11 cellular contexts compared by ENCODE assay signal in genomic region chr5:179275941-179276837, GRCh38.
DNase-seq lines count a peak whose midpoint lies in the region; ATAC-seq and TF ChIP-seq lines count a peak whose summit lies in the region.
"Had no signal": no experiment of that assay in that cellular context is flagged by ENCODE, and none has a peak within 500 bp of the region (broad histone marks: within the 10 kb centered on the region; RNA-seq: fewer than 3 reads in every experiment).

No MANE protein-coding gene starts in this region.

- peak overlapping the region; percentile 96 to 97 for H3K4ac ChIP-seq in mesenchymal stem cell (ENCODE audit: low read depth in 1 of 2, low read length in 2 of 2)

- DNase-seq in HS-27A (ENCODE audit: low read depth): peak; percentile 72
- peak; percentile 81 for DNase-seq in epithelial cell of proximal tubule (ENCODE audit: low read depth)
- peak; percentile 98 for DNase-seq in mesenchymal stem cell
- peak; percentile 77 to 84 for DNase-seq in tibial nerve (ENCODE audit: low spot score in 2 of 2)
- no peak for DNase-seq in CD4-positive, alpha-beta T cell
- no peak for DNase-seq in midbrain (lab: John Stamatoyannopoulos, UW)
- DNase-seq: activated T-cell treated with anti-CD3 and anti-CD28 coated beads, Interleukin-2, amount 50 U/mL, for 72 hours; Karpas-422 had no signal

- H3K36me3 ChIP-seq in mesenchymal stem cell (ENCODE audit: control insufficient read depth in 1 of 2, insufficient read depth in 2 of 2, low read depth in 1 of 2, low read length in 2 of 2) (peaks cover 0 to 8% of the 10 kb centered on the region in 2 experiments), tibial nerve (no peaks in the 10 kb centered on the region)

- H3K4me3 Mint-ChIP-seq in CD4-positive, alpha-beta T cell: no peak overlapping the region
- H3K4me3 Mint-ChIP-seq: activated T-cell treated with anti-CD3 and anti-CD28 coated beads, Interleukin-2, amount 50 U/mL, for 72 hours; GM23338 had no signal

- H2BK12ac ChIP-seq in mesenchymal stem cell (ENCODE audit: low read length in 2 of 2): peak overlapping the region; percentile 100

- H3K4me3 ChIP-seq in epithelial cell of proximal tubule (ENCODE audit: low read depth, low read length): no peak overlapping the region
- no peak overlapping the region for H3K4me3 ChIP-seq in mesenchymal stem cell (ENCODE audit: insufficient read depth in 1 of 2, low read depth in 1 of 2, low read length in 2 of 2)
- H3K4me3 ChIP-seq in tibial nerve: no peak overlapping the region
- H3K4me3 ChIP-seq: GM23338 had no signal

- no peak overlapping the region for H3K27ac Mint-ChIP-seq in CD4-positive, alpha-beta T cell
- H3K27ac Mint-ChIP-seq: activated T-cell treated with anti-CD3 and anti-CD28 coated beads, Interleukin-2, amount 50 U/mL, for 72 hours; GM23338 had no signal

- peak overlapping the region; percentile 99 for H2BK120ac ChIP-seq in mesenchymal stem cell (ENCODE audit: low read depth, low read length)

- peak overlapping the region in 1 of 2 experiments; percentile 51 for H3K23ac ChIP-seq in mesenchymal stem cell (ENCODE audit: low read length in 2 of 2)

- H3K9me3 ChIP-seq in mesenchymal stem cell (ENCODE audit: control insufficient read depth, low read length) (no peaks in the 10 kb centered on the region), tibial nerve (no peaks in the 10 kb centered on the region)
- H3K9me3 ChIP-seq in CD4-positive, alpha-beta T cell (ENCODE audit: control insufficient read depth, low read length): no peaks in the 10 kb centered on the region

- peak overlapping the region; percentile 97 for H2BK15ac ChIP-seq in mesenchymal stem cell (ENCODE audit: low read depth, poor library complexity, severe bottlenecking)

- no peaks in the 10 kb centered on the region for H3K36me3 Mint-ChIP-seq in CD4-positive, alpha-beta T cell (ENCODE audit: low read depth)

- ATAC-seq in HG03095 (IDR thresholded peaks at IDR 0.05; ENCODE audit: unreplicated experiment): no peak
- no peak for ATAC-seq in CD4-positive, alpha-beta T cell (ENCODE audit: poor library complexity)
- no peak for ATAC-seq in HG03432 (IDR thresholded peaks at IDR 0.05; ENCODE audit: unreplicated experiment)
- ATAC-seq: activated T-cell treated with anti-CD3 and anti-CD28 coated beads, Interleukin-2, amount 50 U/mL, for 72 hours had no signal

- POLR2A ChIA-PET in CD4-positive, alpha-beta T cell (lab: Charles Lee): no interaction called here

- H3K4me2 ChIP-seq in mesenchymal stem cell (ENCODE audit: low read length, poor library complexity, severe bottlenecking): no peak overlapping the region
- H3K4me2 ChIP-seq: GM23338 had no signal

- H4K8ac ChIP-seq in mesenchymal stem cell (ENCODE audit: low read length): peak overlapping the region; percentile 92

- H3K9me3 Mint-ChIP-seq in CD4-positive, alpha-beta T cell: no peaks in the 10 kb centered on the region
- H3K9me3 Mint-ChIP-seq: activated T-cell treated with anti-CD3 and anti-CD28 coated beads, Interleukin-2, amount 50 U/mL, for 72 hours; GM23338 had no signal

- TF ChIP-seq EP300 in tibial nerve (IDR thresholded peaks at IDR 0.05): peak in 1 of 2 donors; percentile 66

- WGBS in mesenchymal stem cell: 30% methylated on average over 23 of the region's 23 CpGs
- 39 to 43% methylated on average over 16 to 21 of the region's 23 CpGs for WGBS in tibial nerve, 2 donors

- peak overlapping the region; percentile 97 to 100 for H3K18ac ChIP-seq in mesenchymal stem cell (ENCODE audit: low read depth in 1 of 2, low read length in 2 of 2)

- H3K27me3 Mint-ChIP-seq in CD4-positive, alpha-beta T cell: no peaks in the 10 kb centered on the region

- TF ChIP-seq POLR2A in tibial nerve (IDR thresholded peaks at IDR 0.05): no peak

- H2AFZ ChIP-seq in mesenchymal stem cell (ENCODE audit: low read depth, low read length): no peak overlapping the region
- H2AFZ ChIP-seq: GM23338 had no signal

- intact Hi-C loops in CD4-positive, alpha-beta T cell (cut with DNase I, micrococcal nuclease): no loop called here

- H4K91ac ChIP-seq in mesenchymal stem cell (ENCODE audit: low read length): peak overlapping the region; percentile 100

- H3K4me1 ChIP-seq in mesenchymal stem cell (ENCODE audit: control insufficient read depth, insufficient read depth, low read depth, low read length) (peaks cover 28% of the 10 kb centered on the region), tibial nerve (peaks cover 0 to 66% (median 34%) of the 10 kb centered on the region in 4 donors)

- peak overlapping the region; percentile 86 for H3K9ac ChIP-seq in mesenchymal stem cell (ENCODE audit: low read length)

- no peaks in the 10 kb centered on the region for H3K27me3 ChIP-seq in mesenchymal stem cell (ENCODE audit: control insufficient read depth in 1 of 2, insufficient read depth in 1 of 2, low read length in 2 of 2)
- H3K27me3 ChIP-seq in tibial nerve: no peaks in the 10 kb centered on the region
- H3K27me3 ChIP-seq in CD4-positive, alpha-beta T cell (ENCODE audit: control insufficient read depth, insufficient read depth, low read length): no peaks in the 10 kb centered on the region

- peak overlapping the region in 1 of 2 experiments; percentile 64 for H3K14ac ChIP-seq in mesenchymal stem cell (ENCODE audit: low read length in 2 of 2)

- H3K27ac ChIP-seq in mesenchymal stem cell (ENCODE audit: low read length, poor library complexity, severe bottlenecking): peak overlapping the region; percentile 20
- H3K27ac ChIP-seq in tibial nerve: peak overlapping the region; percentile 67 to 90 (median 85)
- H3K27ac ChIP-seq in CD4-positive, alpha-beta T cell (ENCODE audit: low read depth, low read length): no peak overlapping the region

- CTCF ChIA-PET in CD4-positive, alpha-beta T cell (lab: Charles Lee): no interaction called here

- no peak for TF ChIP-seq CTCF in epithelial cell of proximal tubule (conservative IDR thresholded peaks at IDR 0.05; ENCODE audit: low read depth, low read length)
- TF ChIP-seq CTCF in tibial nerve (IDR thresholded peaks at IDR 0.05): no peak
- TF ChIP-seq CTCF in CD4-positive, alpha-beta T cell (IDR thresholded peaks at IDR 0.05): no peak

- no peak overlapping the region for H2AK5ac ChIP-seq in mesenchymal stem cell (ENCODE audit: low read length, severe bottlenecking)

- peaks cover 7% of the 10 kb centered on the region for H3K4me1 Mint-ChIP-seq in CD4-positive, alpha-beta T cell (ENCODE audit: low read depth)

- H3K79me1 ChIP-seq in mesenchymal stem cell (replicated peaks; ENCODE audit: low read length, poor library complexity, severe bottlenecking): no peaks in the 10 kb centered on the region

- H2BK5ac ChIP-seq in mesenchymal stem cell (ENCODE audit: low read depth, low read length, poor library complexity, severe bottlenecking): no peak overlapping the region

Comparison
In these comparisons a context has a peak if more than half of its experiments do, and no peak if none do; other contexts are left out.
1. DNase-seq: peak in HS-27A (single experiment), epithelial cell of proximal tubule (single experiment), mesenchymal stem cell (single experiment) and tibial nerve (2 of 2); none in CD4-positive, alpha-beta T cell (0 of 10) and midbrain (single experiment).